22 cellular contexts compared by ENCODE assay signal in genomic region chr5:142823176-142823575, GRCh38. TPM values are rescaled to one million over a fixed set of nuclear protein-coding genes. Genes with fewer than 3 reads are reported as not detected.
DNase-seq lines count a peak whose midpoint lies in the region; TF ChIP-seq lines count a peak whose summit lies in the region.
"Had no signal": no experiment of that assay in that cellular context is flagged by ENCODE, and none has a peak within 500 bp of the region (broad histone marks: within the 10 kb centered on the region; RNA-seq: fewer than 3 reads in every experiment).

No MANE protein-coding gene starts in this region.

- no peak overlapping the region for H4K5ac ChIP-seq in mesendoderm (ENCODE audit: low read length)

- no peak overlapping the region for H2AK5ac ChIP-seq in mesendoderm (ENCODE audit: low read length)

- no peak for TF ChIP-seq CTCF in choroid plexus epithelial cell (conservative IDR thresholded peaks at IDR 0.05; ENCODE audit: low read depth, low read length)

- no peaks in the 10 kb centered on the region for H3K27me3 ChIP-seq in mesendoderm (ENCODE audit: insufficient read depth, low read length, poor library complexity)
- H3K27me3 ChIP-seq: BLaER1 treated with 17β-estradiol and CSF1 and Interleukin-3, amounts not matched to agents 10 nM and 100 nM; body of pancreas; esophagus squamous epithelium; thyroid gland had no signal

- H3K23ac ChIP-seq in mesendoderm (ENCODE audit: low read length), result no peak overlapping the region

- no peak overlapping the region for H3K4me2 ChIP-seq in mesendoderm (ENCODE audit: low read length)

- H2BK120ac ChIP-seq in mesendoderm (ENCODE audit: low read depth, low read length), result no peak overlapping the region

- no peaks in the 10 kb centered on the region for H3K79me2 ChIP-seq in mesendoderm (ENCODE audit: control insufficient read depth, insufficient read depth, low read length)

- H3K9ac ChIP-seq in mesendoderm (ENCODE audit: low read length), result no peak overlapping the region
- H3K9ac ChIP-seq: BLaER1 treated with 17β-estradiol and CSF1 and Interleukin-3, amounts not matched to agents 10 nM and 100 nM had no signal

- no peak overlapping the region for H4K8ac ChIP-seq in mesendoderm (ENCODE audit: low read depth, low read length)

- H3K27ac ChIP-seq in mesendoderm (ENCODE audit: low read depth, low read length), result no peak overlapping the region
- H3K27ac ChIP-seq: body of pancreas, esophagus squamous epithelium, thyroid gland had no signal

- no peak overlapping the region for H2BK5ac ChIP-seq in mesendoderm (ENCODE audit: low read length)

- peak; percentile 14 for DNase-seq in NCI-H2107 treated with DMSO at 0.1 percent for 48 hours (lab: John Stamatoyannopoulos, UW; ENCODE audit: unreplicated experiment)
- no peak for DNase-seq in NCI-H2107 (lab: John Stamatoyannopoulos, UW)
- peak; percentile 9 for DNase-seq in NCI-H2029 treated with DMSO at 0.1 percent for 48 hours (lab: John Stamatoyannopoulos, UW)
- DNase-seq in choroid plexus epithelial cell (ENCODE audit: low read depth), result peak; percentile 37
- peak; percentile 20 for DNase-seq in myocyte (ENCODE audit: low read depth)
- no peak for DNase-seq in pons (ENCODE audit: low spot score)
- no peak for DNase-seq in NCI-H187 (lab: John Stamatoyannopoulos, UW)
- no peak for DNase-seq in mesendoderm
- DNase-seq: 8988T; activated CD4-positive, alpha-beta T cell treated with anti-CD3 and anti-CD28 coated beads for 48 hours; activated naive CD4-positive, alpha-beta T cell treated with anti-CD3 and anti-CD28 coated beads, Interleukin-2, amount 50 U/mL, for 16 hours; body of pancreas; DMS53; esophagus squamous epithelium; kidney; NCI-H2171; nucleus accumbens; SHP77 treated with DMSO at 0.1 percent for 48 hours; stimulated activated CD4-positive, alpha-beta T cell treated with anti-CD3 and anti-CD28 coated beads, Interleukin-2, amount 100 ng/mL, for 48 hours; T-helper 9 cell; thyroid gland had no signal

- no peak overlapping the region for H3K56ac ChIP-seq in mesendoderm (ENCODE audit: low read length)

- no peak overlapping the region for H2BK15ac ChIP-seq in mesendoderm (replicated peaks; ENCODE audit: low read depth)

- H3K4ac ChIP-seq in mesendoderm (ENCODE audit: low read depth, low read length), result no peak overlapping the region

- H3K18ac ChIP-seq in mesendoderm (ENCODE audit: low read length), result no peak overlapping the region

- no peaks in the 10 kb centered on the region for H3K79me1 ChIP-seq in mesendoderm (ENCODE audit: low read length)

- H3K4me1 ChIP-seq in mesendoderm (ENCODE audit: control insufficient read depth, low read depth, low read length), result peaks cover 11% of the 10 kb centered on the region

- no CpG with 5 or more reads among the region's 3 CpGs for WGBS in mesendoderm (ENCODE audit: extremely low coverage, insufficient coverage, low lambda C conversion rate)

- H3K36me3 ChIP-seq in mesendoderm (ENCODE audit: control insufficient read depth, insufficient read depth, low read length), result no peaks in the 10 kb centered on the region
- H3K36me3 ChIP-seq: esophagus squamous epithelium, thyroid gland had no signal

- no peak overlapping the region for H3K4me3 ChIP-seq in choroid plexus epithelial cell (ENCODE audit: low read depth, low read length)
- no peak overlapping the region for H3K4me3 ChIP-seq in mesendoderm (ENCODE audit: low read length)
- H3K4me3 ChIP-seq: BLaER1 treated with 17β-estradiol and CSF1 and Interleukin-3, amounts not matched to agents 10 nM and 100 nM; body of pancreas; esophagus squamous epithelium; thyroid gland had no signal

RNA-seq across cellular contexts. Expression of gene ARHGAP26, which starts 53.0 kb away (rescaled TPM):
- total RNA-seq in myocyte, result 2.4 and 2.8 TPM in 2 replicates
- polyA plus RNA-seq in myocyte (2012), result 4.4 TPM
- 12.0 TPM for polyA plus RNA-seq in mesendoderm (2013, experiment 1 of 2)
- 11.8 TPM for polyA plus RNA-seq in mesendoderm (2013, experiment 2 of 2)

Comparison
In these comparisons a context has a peak if more than half of its experiments do, and no peak if none do; other contexts are left out.
1. DNase-seq: peak in NCI-H2107 treated with DMSO at 0.1 percent for 48 hours (single experiment), NCI-H2029 treated with DMSO at 0.1 percent for 48 hours (single experiment), choroid plexus epithelial cell (single experiment) and myocyte (single experiment); none in NCI-H2107 (single experiment), pons (single experiment), NCI-H187 (0 of 2) and mesendoderm (single experiment).